7 cellular contexts compared by ENCODE assay signal in genomic region chr21:39153373-39153772, GRCh38. TPM values are rescaled to one million over a fixed set of nuclear protein-coding genes. Genes with fewer than 3 reads are reported as not detected.
DNase-seq lines count a peak whose midpoint lies in the region; ATAC-seq, FAIRE-seq and TF ChIP-seq lines count a peak whose summit lies in the region.

No MANE protein-coding gene starts in this region.

- no peak overlapping the region for H3K27ac Mint-ChIP-seq in osteocyte (ENCODE audit: unreplicated experiment)

- H3K27ac ChIP-seq in endothelial cell of umbilical vein (ENCODE audit: insufficient read depth, low read depth, low read length) (no peak overlapping the region), stomach (no peak overlapping the region)

- peaks cover 15% of the 10 kb centered on the region for H3K4me1 Mint-ChIP-seq in osteocyte (ENCODE audit: unreplicated experiment)

- intact Hi-C loops in endothelial cell of umbilical vein (cut with micrococcal nuclease) (no loop called here), stomach (cut with DNase I; ENCODE audit: low total_unique reads) (no loop called here)

- WGBS in stomach, 5 donors: 83 to 97% (median 93%) methylated on average over 2 of the region's 2 CpGs

- H3K9ac ChIP-seq in endothelial cell of umbilical vein (replicated peaks; ENCODE audit: extremely low read depth, insufficient read depth, low read length): no peak overlapping the region

- no peaks in the 10 kb centered on the region for H3K4me1 ChIP-seq in endothelial cell of umbilical vein (ENCODE audit: control insufficient read depth, extremely low read depth, insufficient read depth, low read length)
- no peaks in the 10 kb centered on the region for H3K4me1 ChIP-seq in stomach

- H3K36me3 Mint-ChIP-seq in osteocyte (ENCODE audit: unreplicated experiment): peaks cover 3% of the 10 kb centered on the region

- no peaks in the 10 kb centered on the region for H3K36me3 ChIP-seq in endothelial cell of umbilical vein (ENCODE audit: control insufficient read depth in 2 of 2, extremely low read depth in 1 of 2, insufficient read depth in 2 of 2, low read length in 2 of 2)
- no peaks in the 10 kb centered on the region for H3K36me3 ChIP-seq in stomach

- H3K4me2 ChIP-seq in endothelial cell of umbilical vein (ENCODE audit: insufficient read depth, low read length): no peak overlapping the region

- no peak for TF ChIP-seq POLR2A in endothelial cell of umbilical vein (IDR thresholded peaks at IDR 0.05; ENCODE audit: low read depth, low read length)
- TF ChIP-seq POLR2A in stomach (IDR thresholded peaks at IDR 0.05): no peak

- no TSS peak for BruUV-seq in endothelial cell of umbilical vein (replicated peaks; lab: Mats Ljungman, UMichigan)

- H3K79me2 ChIP-seq in endothelial cell of umbilical vein (ENCODE audit: control insufficient read depth, insufficient read depth, low read length): no peaks in the 10 kb centered on the region

- H3K9me3 Mint-ChIP-seq in osteocyte (ENCODE audit: unreplicated experiment): no peaks in the 10 kb centered on the region

- H3K4me3 ChIP-seq in GM12865 (ENCODE audit: low read depth, low read length) (no peak overlapping the region), endothelial cell of umbilical vein (replicated peaks in 1 of 3; ENCODE audit: insufficient read depth in 1 of 3, low read depth in 1 of 3, low read length in 3 of 3) (no peak overlapping the region), stomach (no peak overlapping the region)

- ATAC-seq in GM21515 (IDR thresholded peaks at IDR 0.05; ENCODE audit: unreplicated experiment): no peak

- no peak for TF ChIP-seq EP300 in stomach (IDR thresholded peaks at IDR 0.05)

- no peaks in the 10 kb centered on the region for H4K20me1 ChIP-seq in endothelial cell of umbilical vein (replicated peaks; ENCODE audit: control insufficient read depth, extremely low read depth, insufficient read depth, low read length)

- H3K9me3 ChIP-seq in endothelial cell of umbilical vein (replicated peaks; ENCODE audit: control insufficient read depth, insufficient read depth, low read length): no peaks in the 10 kb centered on the region
- H3K9me3 ChIP-seq in stomach: no peaks in the 10 kb centered on the region

- H3K27me3 ChIP-seq in endothelial cell of umbilical vein (ENCODE audit: control insufficient read depth in 2 of 2, insufficient read depth in 2 of 2, low read length in 2 of 2) (peaks cover 0 to 2% of the 10 kb centered on the region in 2 experiments), stomach (no peaks in the 10 kb centered on the region)

- CTCF ChIA-PET in endothelial cell of umbilical vein (lab: Charles Lee): interaction anchor here (0.8 to 1.4 kb wide), 6 partner anchors 10 to 653 kb away, joined by 3 to 7 read pairs (median 5); no protein-coding TSS in a partner anchor

- no peaks in the 10 kb centered on the region for H3K27me3 Mint-ChIP-seq in osteocyte (ENCODE audit: unreplicated experiment)

- FAIRE-seq in endothelial cell of umbilical vein (lab: Jason Lieb, UNC): no peak

- DNase-seq in GM12865 (ENCODE audit: low read depth) (peak; percentile 18), NAMALWA (ENCODE audit: low spot score) (peak; percentile 49), endothelial cell of umbilical vein (ENCODE audit: low read depth, low spot score) (no peak), osteocyte (ENCODE audit: extremely low spot score, unreplicated experiment) (no peak), stomach (no peak), D341Med (ENCODE audit: low spot score) (no peak)

- dilution Hi-C loops in endothelial cell of umbilical vein (cut with MboI; ENCODE audit: extremely low pct_ligation_motif_present, low sequenced_read_pairs): loop anchor here (25.0 kb wide), 1 partner anchor 416 kb away; no protein-coding TSS in a partner anchor

- no peaks in the 10 kb centered on the region for H3K9me1 ChIP-seq in endothelial cell of umbilical vein (replicated peaks; ENCODE audit: control insufficient read depth, extremely low read depth, insufficient read depth, low read length)

- no peak overlapping the region for H2AFZ ChIP-seq in endothelial cell of umbilical vein (ENCODE audit: low read depth, low read length)

- POLR2A ChIA-PET in endothelial cell of umbilical vein (lab: Charles Lee): interaction anchor here (0.7 kb wide), 1 partner anchor 541 kb away, joined by 4 read pairs; no protein-coding TSS in a partner anchor

- H3K4me3 Mint-ChIP-seq in osteocyte (ENCODE audit: unreplicated experiment): no peak overlapping the region

- TF ChIP-seq CTCF in GM12865 (IDR thresholded peaks at IDR 0.05; ENCODE audit: insufficient read depth, low read depth, low read length, missing control alignments): peak; percentile 49
- peak; percentile 49 to 59 for TF ChIP-seq CTCF in endothelial cell of umbilical vein (IDR thresholded peaks at IDR 0.05; ENCODE audit: extremely low read depth in 1 of 2, insufficient read depth in 1 of 2, low read depth in 1 of 2, low read length in 2 of 2)
- TF ChIP-seq CTCF in osteocyte (IDR thresholded peaks at IDR 0.05): peak; percentile 47
- TF ChIP-seq CTCF in stomach (IDR thresholded peaks at IDR 0.05): no peak

TF ChIP-seq in endothelial cell of umbilical vein, 7 proteins besides CTCF, POLR2A, EP300 and RAD21:
- no peak for TF ChIP-seq MYC (IDR thresholded peaks at IDR 0.05; ENCODE audit: low read depth, low read length)
- TF ChIP-seq MAX (IDR thresholded peaks at IDR 0.05; ENCODE audit: insufficient read depth, insufficient read length): no peak
- TF ChIP-seq EZH2 (IDR thresholded peaks at IDR 0.05; ENCODE audit: borderline replicate concordance, low read depth, low read length, severe bottlenecking): no peak
- TF ChIP-seq JUN (IDR thresholded peaks at IDR 0.05; ENCODE audit: borderline replicate concordance, insufficient read depth, insufficient read length, low read depth): no peak
- no peak for TF ChIP-seq FOS (IDR thresholded peaks at IDR 0.05; ENCODE audit: borderline replicate concordance, insufficient read depth, low read length)
- TF ChIP-seq POLR2AphosphoS5 (IDR thresholded peaks at IDR 0.05; ENCODE audit: insufficient read depth, low read depth, low read length): no peak
- TF ChIP-seq GATA2 (IDR thresholded peaks at IDR 0.05; ENCODE audit: insufficient read depth, insufficient read length, low read depth, low read length): no peak

RNA-seq across cellular contexts. Expression of gene PSMG1, which starts 29.9 kb away (rescaled TPM):
- 66.3 and 75.9 TPM in 2 replicates for total RNA-seq in endothelial cell of umbilical vein
- polyA plus RNA-seq in endothelial cell of umbilical vein: 34.9 and 43.2 TPM in 2 replicates
- polyA plus RNA-seq in endothelial cell of umbilical vein (2011; cell fraction: cytosol; rRNA removed): 63.4 and 68.1 TPM in 2 replicates
- 36.9 and 43.7 TPM in 2 replicates for polyA plus RNA-seq in endothelial cell of umbilical vein (2011; cell fraction: nucleus; rRNA removed)
- polyA plus RNA-seq in endothelial cell of umbilical vein (2012): 67.4 and 113 TPM in 2 replicates
- 14.5 and 21.4 TPM in 2 replicates for polyA minus RNA-seq in endothelial cell of umbilical vein
- polyA minus RNA-seq in endothelial cell of umbilical vein (2011; cell fraction: cytosol; rRNA and poly(A)+ RNA removed): 39.4 TPM
- polyA minus RNA-seq in endothelial cell of umbilical vein (2011; cell fraction: nucleus; rRNA and poly(A)+ RNA removed): 18.5 TPM in 2 replicates
- 49.0 and 49.6 TPM in 2 replicates for total RNA-seq in osteocyte
- 10 to 100 TPM in 4 of 5 donors, not detected in 1; 11.6 to 32.5 (median 19.8) TPM for total RNA-seq in stomach
- polyA plus RNA-seq in stomach: 10 to 100 TPM; 33.0 to 53.2 (median 37.0) TPM

Comparison
In these comparisons a context has a peak if more than half of its experiments do, and no peak if none do; other contexts are left out.
1. DNase-seq: peak in GM12865 (single experiment) and NAMALWA (single experiment); none in endothelial cell of umbilical vein (single experiment), osteocyte (single experiment), stomach (single experiment) and D341Med (single experiment).
2. CTCF ChIP-seq: peak in GM12865 (single experiment), endothelial cell of umbilical vein (2 of 2) and osteocyte (single experiment); none in stomach (0 of 7).